34 cellular contexts compared by ENCODE assay signal in the genomic region with DNA sequence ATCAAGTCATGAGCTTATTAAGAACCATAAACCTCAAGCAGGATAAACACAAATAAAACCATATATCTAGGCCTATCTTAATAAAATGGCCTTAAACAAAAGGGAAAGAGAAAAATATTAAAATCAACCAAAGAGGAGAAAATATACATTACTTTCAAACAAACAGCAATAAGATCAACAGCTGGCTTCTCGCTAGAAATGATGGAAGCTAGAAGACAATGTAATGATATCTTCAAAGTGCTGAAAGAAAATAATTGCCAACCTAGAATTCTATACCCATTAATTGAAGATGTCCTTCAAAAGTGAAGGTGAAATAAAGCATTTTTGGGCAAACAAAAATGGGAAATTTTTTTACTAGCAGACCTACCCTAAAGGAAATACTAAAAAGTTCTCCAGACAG.
"Had no signal": no experiment of that assay in that cellular context is flagged by ENCODE, and none has a peak within 500 bp of the region (broad histone marks: within the 10 kb centered on the region; RNA-seq: fewer than 3 reads in every experiment).

No MANE protein-coding gene starts in this region.

- H3K36me3 ChIP-seq: MG63 had no signal

- H3K9me3 ChIP-seq: MG63 had no signal

- DNase-seq: Karpas-422, Kasumi-1, MG63, MM.1S, MV-4-11, NCI-H1048, NCI-H1092, NCI-H1092 treated with DMSO at 0.1 percent for 48 hours, NCI-H1105, NCI-H1105 treated with DMSO at 0.1 percent for 48 hours, NCI-H1417, NCI-H1417 treated with DMSO at 0.1 percent for 48 hours, NCI-H1436, NCI-H1436 treated with DMSO at 0.1 percent for 48 hours, NCI-H146, NCI-H1694, NCI-H1694 treated with DMSO at 0.1 percent for 48 hours, NCI-H187, NCI-H187 treated with DMSO at 0.1 percent for 48 hours, NCI-H1930, NCI-H2029, NCI-H2029 treated with DMSO at 0.1 percent for 48 hours, NCI-H2081, NCI-H2081 treated with DMSO at 0.1 percent for 48 hours, NCI-H2107, NCI-H2171, NCI-H2171 treated with DMSO at 0.1 percent for 48 hours, NCI-H2227 treated with DMSO at 0.1 percent for 48 hours, NCI-H226, NCI-H345, NCI-H446, NCI-H446 treated with DMSO at 0.1 percent for 48 hours, NCI-H510A had no signal

- H3K27ac ChIP-seq: KMS-11 had no signal

- H3K4me3 ChIP-seq: MG63 had no signal
